ENCODE assay signal across 21 cellular contexts in genomic region chrX:147962476-147962875, GRCh38. TPM values are rescaled to one million over a fixed set of nuclear protein-coding genes. Genes with fewer than 3 reads are reported as not detected.
DNase-seq lines count a peak whose midpoint lies in the region; ATAC-seq and TF ChIP-seq lines count a peak whose summit lies in the region.
"Had no signal": no experiment of that assay in that cellular context is flagged by ENCODE, and none has a peak within 500 bp of the region (broad histone marks: within the 10 kb centered on the region; RNA-seq: fewer than 3 reads in every experiment).

No MANE protein-coding gene starts in this region.

- TF ChIP-seq CTCF in MCF 10A (IDR thresholded peaks at IDR 0.05; ENCODE audit: unreplicated experiment) (no peak), breast epithelium (IDR thresholded peaks at IDR 0.05) (no peak), fibroblast of mammary gland (conservative IDR thresholded peaks at IDR 0.05; ENCODE audit: control insufficient read depth, insufficient read depth, low read depth, low read length) (no peak)

- intact Hi-C loops in MCF 10A (cut with micrococcal nuclease) (no loop called here), breast epithelium (cut with DNase I; ENCODE audit: low total_unique reads) (no loop called here)

- H3K4me3 ChIP-seq in breast epithelium (no peak overlapping the region), fibroblast of mammary gland (ENCODE audit: control insufficient read depth, low read depth, low read length) (no peak overlapping the region)
- H3K4me3 ChIP-seq: BLaER1, SK-N-MC had no signal

- no peaks in the 10 kb centered on the region for H3K27me3 Mint-ChIP-seq in MCF 10A (ENCODE audit: insufficient read depth, unreplicated experiment)

- no peaks in the 10 kb centered on the region for H3K36me3 ChIP-seq in breast epithelium
- H3K36me3 ChIP-seq: BLaER1 had no signal

- H3K4me1 Mint-ChIP-seq in MCF 10A (ENCODE audit: insufficient read depth, unreplicated experiment), result peaks cover 10% of the 10 kb centered on the region
- H3K4me1 Mint-ChIP-seq: CD4-positive, alpha-beta memory T cell had no signal

- DNase-seq in MCF 10A (ENCODE audit: unreplicated experiment), result peak; percentile 15
- DNase-seq in breast epithelium (ENCODE audit: low spot score in 2 of 2), result no peak
- peak; percentile 2 for DNase-seq in SW480 (ENCODE audit: low spot score)
- DNase-seq in fibroblast of mammary gland (ENCODE audit: low read depth), result peak; percentile 5
- DNase-seq in AML-193 (lab: John Stamatoyannopoulos, UW), result no peak
- DNase-seq: 8988T; CD4-positive, alpha-beta memory T cell; H7; Kasumi-1; NCI-H1694 treated with DMSO at 0.1 percent for 48 hours; NCI-H510A; NCI-H748 treated with DMSO at 0.1 percent for 48 hours; SHP77 had no signal

- TF ChIP-seq POLR2A in breast epithelium (IDR thresholded peaks at IDR 0.05), result no peak

- H3K27ac Mint-ChIP-seq in MCF 10A (ENCODE audit: low read depth, unreplicated experiment), result no peak overlapping the region
- H3K27ac Mint-ChIP-seq: CD4-positive, alpha-beta memory T cell; IgD-negative memory B cell had no signal

- no peak overlapping the region for H3K4me3 Mint-ChIP-seq in MCF 10A (ENCODE audit: unreplicated experiment)
- H3K4me3 Mint-ChIP-seq: CD4-positive, alpha-beta memory T cell; IgD-negative memory B cell had no signal

- ATAC-seq in GM21529 (IDR thresholded peaks at IDR 0.05; ENCODE audit: unreplicated experiment) (no peak), GM19324 (IDR thresholded peaks at IDR 0.05; ENCODE audit: low FRiP score, unreplicated experiment) (no peak), HG02763 (IDR thresholded peaks at IDR 0.05; ENCODE audit: unreplicated experiment) (no peak)

- peaks cover 0 to 25% of the 10 kb centered on the region in 2 donors for H3K9me3 ChIP-seq in breast epithelium

- peaks cover 0 to 8% of the 10 kb centered on the region in 2 donors for H3K27me3 ChIP-seq in breast epithelium
- H3K27me3 ChIP-seq: BLaER1 had no signal

- BruUV-seq in MCF 10A (replicated peaks; lab: Mats Ljungman, UMichigan), result no TSS peak

- no peaks in the 10 kb centered on the region for H3K36me3 Mint-ChIP-seq in MCF 10A (ENCODE audit: insufficient read depth, unreplicated experiment)
- H3K36me3 Mint-ChIP-seq: CD4-positive, alpha-beta memory T cell had no signal

- H3K4me1 ChIP-seq in breast epithelium, result no peaks in the 10 kb centered on the region
- H3K4me1 ChIP-seq: BLaER1 had no signal

- no peak overlapping the region for H3K27ac ChIP-seq in breast epithelium
- H3K27ac ChIP-seq: BLaER1, HL-60, SK-N-MC had no signal

- peaks cover 24% of the 10 kb centered on the region for H3K9me3 Mint-ChIP-seq in MCF 10A (ENCODE audit: unreplicated experiment)

- CTCF ChIA-PET in MCF 10A (lab: Yijun Ruan, JAX), result interaction anchor here (1.1 kb wide), 1 partner anchor 18 kb away, joined by 4 read pairs; the partner anchor contains the start of gene FMR1NB

- POLR2A ChIA-PET in MCF 10A (lab: Yijun Ruan, JAX), result no interaction called here

RNA-seq across cellular contexts. Expression of gene FMR1NB, which starts 18.7 kb away (rescaled TPM):
- total RNA-seq in MCF 10A (2022) (not detected in 2 replicates), breast epithelium (not detected)
- total RNA-seq: CD4-positive, alpha-beta memory T cell; H7; OCI-LY7 had no signal

RNA-seq across cellular contexts. Expression of gene FMR1, which starts 50.8 kb away (rescaled TPM):
- total RNA-seq in MCF 10A (2022) (34.2 and 35.3 TPM in 2 replicates), breast epithelium (10 to 100 TPM; 38.7 to 52.4 (median 40.0) TPM)

Comparison
In these comparisons a context has a peak if more than half of its experiments do, and no peak if none do; other contexts are left out.
1. DNase-seq: peak in MCF 10A (single experiment), SW480 (single experiment) and fibroblast of mammary gland (single experiment); none in breast epithelium (0 of 2) and AML-193 (0 of 2).